In genomic region chr16:67666538-67667433, GRCh38 we compare ENCODE assay signal across 8 cellular contexts. TPM values are rescaled to one million over a fixed set of nuclear protein-coding genes. Genes with fewer than 3 reads are reported as not detected.
DNase-seq lines count a peak whose midpoint lies in the region; ATAC-seq lines count a peak whose summit lies in the region.

TSS of gene C16orf86 (plus strand) at chr16:67666814. CDS start at chr16:67666971, 157 bp downstream.
TSS of gene ENKD1 (minus strand) at chr16:67666750. CDS start at chr16:67666442, 308 bp downstream.

- H3K9me3 Mint-ChIP-seq in activated CD8-positive, alpha-beta T cell treated with anti-CD3 and anti-CD28 coated beads, Interleukin-2, amount 10 ng/mL, durations not matched to agents 7 days and 5 days (ENCODE audit: insufficient read depth): no peaks in the 10 kb centered on the region

- peaks cover 32% of the 10 kb centered on the region for H3K4me1 Mint-ChIP-seq in activated CD8-positive, alpha-beta T cell treated with anti-CD3 and anti-CD28 coated beads, Interleukin-2, amount 10 ng/mL, durations not matched to agents 7 days and 5 days (ENCODE audit: low read depth)

- peak; percentile 46 for ATAC-seq in HG03039 (IDR thresholded peaks at IDR 0.05; ENCODE audit: unreplicated experiment)
- ATAC-seq in activated CD8-positive, alpha-beta T cell treated with anti-CD3 and anti-CD28 coated beads, Interleukin-2, amount 10 ng/mL, durations not matched to agents 7 days and 5 days: peak; percentile 70

- H3K4me3 Mint-ChIP-seq in activated CD8-positive, alpha-beta T cell treated with anti-CD3 and anti-CD28 coated beads, Interleukin-2, amount 10 ng/mL, durations not matched to agents 7 days and 5 days: peak within 1 kb of the TSS; percentile 83

- no peaks in the 10 kb centered on the region for H3K36me3 Mint-ChIP-seq in activated CD8-positive, alpha-beta T cell treated with anti-CD3 and anti-CD28 coated beads, Interleukin-2, amount 10 ng/mL, durations not matched to agents 7 days and 5 days (ENCODE audit: low read depth)

- DNase-seq in NCI-H187 (lab: John Stamatoyannopoulos, UW) (peak; percentile 24 to 53), NCI-H187 treated with DMSO at 0.1 percent for 48 hours (lab: John Stamatoyannopoulos, UW) (no peak), NCI-H526 treated with DMSO at 0.1 percent for 48 hours (lab: John Stamatoyannopoulos, UW) (peak; percentile 62), medulla oblongata (ENCODE audit: extremely low spot score) (peak; percentile 91)
- DNase-seq in activated CD8-positive, alpha-beta T cell treated with anti-CD3 and anti-CD28 coated beads, Interleukin-2, amount 10 ng/mL, durations not matched to agents 7 days and 5 days: peak; percentile 88
- DNase-seq in effector CD4-positive, alpha-beta T cell: peak; percentile 80
- peak; percentile 66 to 75 (median 69) for DNase-seq in stimulated activated CD4-positive, alpha-beta T cell treated with anti-CD3 and anti-CD28 coated beads, TNF-alpha, amount 100 ng/mL, for 48 hours (ENCODE audit: low read depth in 3 of 3)

- POLR2A ChIA-PET in activated CD8-positive, alpha-beta T cell treated with anti-CD3 and anti-CD28 coated beads, Interleukin-2, amount 10 ng/mL, durations not matched to agents 7 days and 5 days (lab: Charles Lee): interaction anchor here (1.6 to 2.7 kb wide), 2 partner anchors 104 to 119 kb away, joined by 6 to 7 read pairs; partner anchors contain the start of gene CTCF

- CTCF ChIA-PET in activated CD8-positive, alpha-beta T cell treated with anti-CD3 and anti-CD28 coated beads, Interleukin-2, amount 10 ng/mL, durations not matched to agents 7 days and 5 days (lab: Charles Lee): interaction anchor here (0.6 to 11.3 kb wide), 18 partner anchors 10 to 269 kb away, joined by 3 to 211 read pairs (median 6); partner anchors contain the start of genes ATP6V0D1, CARMIL2, CTCF and RANBP10

- H3K27me3 Mint-ChIP-seq in activated CD8-positive, alpha-beta T cell treated with anti-CD3 and anti-CD28 coated beads, Interleukin-2, amount 10 ng/mL, durations not matched to agents 7 days and 5 days (ENCODE audit: low read depth): no peaks in the 10 kb centered on the region

- peak within 1 kb of the TSS; percentile 83 for H3K27ac Mint-ChIP-seq in activated CD8-positive, alpha-beta T cell treated with anti-CD3 and anti-CD28 coated beads, Interleukin-2, amount 10 ng/mL, durations not matched to agents 7 days and 5 days

RNA-seq across cellular contexts. Expression of gene C16orf86, which starts in this region (rescaled TPM):
- 1 to 10 TPM; 2.3 to 2.5 TPM for total RNA-seq in activated CD8-positive, alpha-beta T cell treated with anti-CD3 and anti-CD28 coated beads, Interleukin-2, amount 10 ng/mL, durations not matched to agents 7 days and 5 days

RNA-seq across cellular contexts. Expression of gene ENKD1, which starts in this region (rescaled TPM):
- 1 to 10 TPM; 7.0 TPM for total RNA-seq in activated CD8-positive, alpha-beta T cell treated with anti-CD3 and anti-CD28 coated beads, Interleukin-2, amount 10 ng/mL, durations not matched to agents 7 days and 5 days
